In genomic region chr17:61253937-61254677, GRCh38 we compare ENCODE assay signal across 19 cellular contexts.
DNase-seq lines count a peak whose midpoint lies in the region; ATAC-seq and TF ChIP-seq lines count a peak whose summit lies in the region.
"Had no signal": no experiment of that assay in that cellular context is flagged by ENCODE, and none has a peak within 500 bp of the region (broad histone marks: within the 10 kb centered on the region; RNA-seq: fewer than 3 reads in every experiment).

No MANE protein-coding gene starts in this region.

- no peak for ATAC-seq in SK-N-SH treated with all-trans-retinoic acid at 6 μM for 48 hours

- H3K9me2 ChIP-seq in SK-N-SH (no peaks in the 10 kb centered on the region), Loucy (replicated peaks; ENCODE audit: low read depth, low read length) (no peaks in the 10 kb centered on the region)

- no peak for TF ChIP-seq EP300 in SK-N-SH (IDR thresholded peaks at IDR 0.05; ENCODE audit: borderline replicate concordance in 1 of 2, low read depth in 1 of 2, low read length in 1 of 2)

- no peak overlapping the region for H3K4me3 Mint-ChIP-seq in immature natural killer cell
- H3K4me3 Mint-ChIP-seq: CD4-positive, CD25-positive, alpha-beta regulatory T cell; dendritic cell treated with granulocyte-macrophage colony-stimulating factor and Interleukin-4, amounts not matched to agents 40 ng/mL and 50 ng/mL, for 4 days had no signal

- H3K4me1 ChIP-seq in SK-N-SH (ENCODE audit: control insufficient read depth in 1 of 2, insufficient read depth in 2 of 2, low read depth in 1 of 2, low read length in 1 of 2), result peaks cover 19 to 30% of the 10 kb centered on the region in 2 experiments
- peaks cover 55% of the 10 kb centered on the region for H3K4me1 ChIP-seq in Loucy (ENCODE audit: insufficient read depth, low read length, poor library complexity, severe bottlenecking)
- H3K4me1 ChIP-seq in spleen, result peaks cover 6 to 60% (median 29%) of the 10 kb centered on the region in 6 donors

- H3K36me3 Mint-ChIP-seq in immature natural killer cell, result peaks cover 0 to 13% (median 0%) of the 10 kb centered on the region in 3 donors
- H3K36me3 Mint-ChIP-seq: CD4-positive, CD25-positive, alpha-beta regulatory T cell had no signal

- no peak overlapping the region for H3K4me3 ChIP-seq in SK-N-SH (ENCODE audit: low read depth in 2 of 2, low read length in 1 of 2)
- H3K4me3 ChIP-seq in Loucy (ENCODE audit: low read length, poor library complexity, severe bottlenecking), result no peak overlapping the region
- H3K4me3 ChIP-seq in spleen, result no peak overlapping the region
- H3K4me3 ChIP-seq: ovary, SJSA1 had no signal

- POLR2A ChIA-PET in SK-N-SH (lab: Yijun Ruan, JAX), result no interaction called here

- H3K4me1 Mint-ChIP-seq in immature natural killer cell, result peaks cover 27 to 41% of the 10 kb centered on the region in 2 donors

- no peak overlapping the region for H3K4me2 ChIP-seq in SK-N-SH
- H3K4me2 ChIP-seq in Loucy (ENCODE audit: low read depth, low read length, poor library complexity, severe bottlenecking), result peak overlapping the region; percentile 8

- no peaks in the 10 kb centered on the region for H3K27me3 ChIP-seq in SK-N-SH (ENCODE audit: insufficient read depth)
- no peaks in the 10 kb centered on the region for H3K27me3 ChIP-seq in Loucy (ENCODE audit: insufficient read depth, low read length, poor library complexity, severe bottlenecking)
- H3K27me3 ChIP-seq in spleen (replicated peaks in 1 of 7), result peaks cover 0 to 6% (median 0%) of the 10 kb centered on the region in 7 donors
- H3K27me3 ChIP-seq: ovary, SJSA1 had no signal

- H3F3A ChIP-seq in SK-N-SH (replicated peaks; ENCODE audit: insufficient read depth) (peaks cover 35% of the 10 kb centered on the region), Loucy (ENCODE audit: low read depth) (peaks cover 10% of the 10 kb centered on the region; the same call in 1 of the 2 replicates)

- H2AFZ ChIP-seq in SK-N-SH (ENCODE audit: low read depth) (no peak overlapping the region), Loucy (ENCODE audit: low read length) (no peak overlapping the region)

- TF ChIP-seq RAD21 in SK-N-SH (IDR thresholded peaks at IDR 0.05; ENCODE audit: low read length), result no peak

- DNase-seq in SK-N-SH (no peak), immature natural killer cell (no peak), spleen (no peak), NCI-H1436 (lab: John Stamatoyannopoulos, UW) (no peak), NCI-H187 treated with DMSO at 0.1 percent for 48 hours (lab: John Stamatoyannopoulos, UW) (no peak)
- DNase-seq in activated naive CD4-positive, alpha-beta T cell (lab: John Stamatoyannopoulos, UW), result no peak
- DNase-seq: activated CD4-positive, CD25-positive, alpha-beta regulatory T cell treated with anti-CD3 and anti-CD28 coated beads, Interleukin-2, amount 50 U/mL, for 72 hours; activated effector memory CD4-positive, alpha-beta T cell treated with Interleukin-2 at 50 U/mL for 16 hours; anterior cingulate cortex; CD4-positive, CD25-positive, alpha-beta regulatory T cell; DND-41; NCI-H1694; NCI-H510A treated with DMSO at 0.1 percent for 48 hours had no signal

- peaks cover 0 to 8% (median 3%) of the 10 kb centered on the region in 3 donors for H3K27me3 Mint-ChIP-seq in immature natural killer cell (ENCODE audit: low read depth in 3 of 3)
- H3K27me3 Mint-ChIP-seq: dendritic cell treated with granulocyte-macrophage colony-stimulating factor and Interleukin-4, amounts not matched to agents 40 ng/mL and 50 ng/mL, for 4 days had no signal

- H3K9me3 ChIP-seq in SK-N-SH, result no peaks in the 10 kb centered on the region
- H3K9me3 ChIP-seq in Loucy (ENCODE audit: insufficient read depth, low read depth, low read length), result no peaks in the 10 kb centered on the region
- H3K9me3 ChIP-seq in spleen, result no peaks in the 10 kb centered on the region
- H3K9me3 ChIP-seq: ovary, SJSA1 had no signal

- TF ChIP-seq CTCF in SK-N-SH (IDR thresholded peaks at IDR 0.05) (no peak), Loucy (conservative IDR thresholded peaks at IDR 0.05; ENCODE audit: low read length) (no peak), spleen (IDR thresholded peaks at IDR 0.05 in 8 of 11, conservative IDR thresholded peaks at IDR 0.05 in 3 of 11) (no peak)

- no peak overlapping the region for H3K9ac ChIP-seq in SK-N-SH
- peak overlapping the region; percentile 25 for H3K9ac ChIP-seq in Loucy (ENCODE audit: low read depth, low read length, poor library complexity, severe bottlenecking)

- intact Hi-C loops in spleen (cut with DNase I; ENCODE audit: low total_unique reads), result no loop called here

- TF ChIP-seq POLR2A in spleen (IDR thresholded peaks at IDR 0.05), result no peak

- peak overlapping the region; percentile 23 to 97 (median 94) for H3K27ac Mint-ChIP-seq in immature natural killer cell
- H3K27ac Mint-ChIP-seq: dendritic cell treated with granulocyte-macrophage colony-stimulating factor and Interleukin-4, amounts not matched to agents 40 ng/mL and 50 ng/mL, for 4 days had no signal

- H3K79me2 ChIP-seq in SK-N-SH (ENCODE audit: insufficient read depth) (no peaks in the 10 kb centered on the region), Loucy (ENCODE audit: insufficient read depth, low read length) (no peaks in the 10 kb centered on the region)

- H4K20me1 ChIP-seq in SK-N-SH (ENCODE audit: insufficient read depth) (no peaks in the 10 kb centered on the region), Loucy (ENCODE audit: insufficient read depth, low read length, poor library complexity, severe bottlenecking) (no peaks in the 10 kb centered on the region)

- 97% methylated on average over 12 of the region's 12 CpGs for WGBS in SK-N-SH (ENCODE audit: low lambda C conversion rate)
- WGBS in spleen, 5 donors, result 70 to 86% (median 80%) methylated on average over 12 of the region's 12 CpGs

- H3K27ac ChIP-seq in SK-N-SH (ENCODE audit: low read depth in 2 of 2, low read length in 1 of 2) (peak overlapping the region; percentile 5 to 99; a peak in 2 of 4 replicates), spleen (peak overlapping the region in 6 of 8 donors; percentile 6 to 86 (median 79))
- H3K27ac ChIP-seq: epithelial cell of prostate, ovary, SJSA1 had no signal

- H3K9me3 Mint-ChIP-seq in immature natural killer cell, result no peaks in the 10 kb centered on the region
- H3K9me3 Mint-ChIP-seq: CD4-positive, CD25-positive, alpha-beta regulatory T cell; dendritic cell treated with granulocyte-macrophage colony-stimulating factor and Interleukin-4, amounts not matched to agents 40 ng/mL and 50 ng/mL, for 4 days had no signal

- CTCF ChIA-PET in SK-N-SH (lab: Yijun Ruan, JAX), result no interaction called here

- H3K36me3 ChIP-seq in SK-N-SH (replicated peaks in 1 of 2; ENCODE audit: control insufficient read depth in 1 of 2, insufficient read depth in 2 of 2, low read length in 1 of 2), result no peaks in the 10 kb centered on the region
- no peaks in the 10 kb centered on the region for H3K36me3 ChIP-seq in Loucy (ENCODE audit: insufficient read depth, low read length)
- no peaks in the 10 kb centered on the region for H3K36me3 ChIP-seq in spleen
- H3K36me3 ChIP-seq: ovary, SJSA1 had no signal

TF ChIP-seq in SK-N-SH, 30 proteins besides CTCF, POLR2A, EP300 and RAD21 (continues in another document):
- TF ChIP-seq SIN3A (IDR thresholded peaks at IDR 0.05; ENCODE audit: borderline replicate concordance, low read depth, low read length), result no peak
- TF ChIP-seq RFX5 (IDR thresholded peaks at IDR 0.05; ENCODE audit: low read length), result no peak
- no peak for TF ChIP-seq IRF3 (IDR thresholded peaks at IDR 0.05; ENCODE audit: low read depth, low read length)
- TF ChIP-seq NRF1 (IDR thresholded peaks at IDR 0.05; ENCODE audit: low read depth, low read length), result no peak
- TF ChIP-seq RCOR1 (IDR thresholded peaks at IDR 0.05; ENCODE audit: low read length), result no peak
- no peak for TF ChIP-seq FOXM1 (IDR thresholded peaks at IDR 0.05; ENCODE audit: low read depth)
- no peak for TF ChIP-seq FOSL2 (IDR thresholded peaks at IDR 0.05; ENCODE audit: borderline replicate concordance, low read depth)
- TF ChIP-seq TAF1 (IDR thresholded peaks at IDR 0.05; ENCODE audit: borderline replicate concordance, low read depth, low read length), result no peak
- TF ChIP-seq NFIC (IDR thresholded peaks at IDR 0.05; ENCODE audit: borderline replicate concordance), result no peak
- no peak for TF ChIP-seq ELF1 (IDR thresholded peaks at IDR 0.05)
- no peak for TF ChIP-seq TEAD4 (IDR thresholded peaks at IDR 0.05; ENCODE audit: borderline replicate concordance, insufficient read depth)

TF ChIP-seq in SK-N-SH treated with all-trans-retinoic acid at 6 μM for 48 hours, 23 proteins besides CTCF, POLR2A, EP300 and RAD21 (continues in another document):
- TF ChIP-seq TCF4 (CRISPR knock-in tag; IDR thresholded peaks at IDR 0.05; ENCODE audit: borderline replicate concordance) (no peak), ZNF565 (CRISPR knock-in tag; conservative IDR thresholded peaks at IDR 0.05; ENCODE audit: low read depth) (no peak), CSRNP3 (CRISPR knock-in tag; IDR thresholded peaks at IDR 0.05) (no peak), CSDC2 (CRISPR knock-in tag; IDR thresholded peaks at IDR 0.05) (no peak), ESRRG (CRISPR knock-in tag; IDR thresholded peaks at IDR 0.05) (no peak), POU6F1 (CRISPR knock-in tag; IDR thresholded peaks at IDR 0.05; ENCODE audit: borderline replicate concordance, low read depth) (no peak), PPARA (CRISPR knock-in tag; IDR thresholded peaks at IDR 0.05; ENCODE audit: borderline replicate concordance) (no peak)
